Comparison of ENCODE assay signal across 1 cellular context in genomic region chr19:17575871-17576757, GRCh38.
TF ChIP-seq lines count a peak whose summit lies in the region.

No MANE protein-coding gene starts in this region.

TF ChIP-seq in GM23338, 12 proteins besides CTCF, POLR2A, EP300 and RAD21 (continued from another document):
- TF ChIP-seq, protein P1, sequence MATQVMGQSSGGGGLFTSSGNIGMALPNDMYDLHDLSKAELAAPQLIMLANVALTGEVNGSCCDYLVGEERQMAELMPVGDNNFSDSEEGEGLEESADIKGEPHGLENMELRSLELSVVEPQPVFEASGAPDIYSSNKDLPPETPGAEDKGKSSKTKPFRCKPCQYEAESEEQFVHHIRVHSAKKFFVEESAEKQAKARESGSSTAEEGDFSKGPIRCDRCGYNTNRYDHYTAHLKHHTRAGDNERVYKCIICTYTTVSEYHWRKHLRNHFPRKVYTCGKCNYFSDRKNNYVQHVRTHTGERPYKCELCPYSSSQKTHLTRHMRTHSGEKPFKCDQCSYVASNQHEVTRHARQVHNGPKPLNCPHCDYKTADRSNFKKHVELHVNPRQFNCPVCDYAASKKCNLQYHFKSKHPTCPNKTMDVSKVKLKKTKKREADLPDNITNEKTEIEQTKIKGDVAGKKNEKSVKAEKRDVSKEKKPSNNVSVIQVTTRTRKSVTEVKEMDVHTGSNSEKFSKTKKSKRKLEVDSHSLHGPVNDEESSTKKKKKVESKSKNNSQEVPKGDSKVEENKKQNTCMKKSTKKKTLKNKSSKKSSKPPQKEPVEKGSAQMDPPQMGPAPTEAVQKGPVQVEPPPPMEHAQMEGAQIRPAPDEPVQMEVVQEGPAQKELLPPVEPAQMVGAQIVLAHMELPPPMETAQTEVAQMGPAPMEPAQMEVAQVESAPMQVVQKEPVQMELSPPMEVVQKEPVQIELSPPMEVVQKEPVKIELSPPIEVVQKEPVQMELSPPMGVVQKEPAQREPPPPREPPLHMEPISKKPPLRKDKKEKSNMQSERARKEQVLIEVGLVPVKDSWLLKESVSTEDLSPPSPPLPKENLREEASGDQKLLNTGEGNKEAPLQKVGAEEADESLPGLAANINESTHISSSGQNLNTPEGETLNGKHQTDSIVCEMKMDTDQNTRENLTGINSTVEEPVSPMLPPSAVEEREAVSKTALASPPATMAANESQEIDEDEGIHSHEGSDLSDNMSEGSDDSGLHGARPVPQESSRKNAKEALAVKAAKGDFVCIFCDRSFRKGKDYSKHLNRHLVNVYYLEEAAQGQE (IDR thresholded peaks at IDR 0.05; ENCODE audit: unreplicated experiment), result no peak
- TF ChIP-seq JUNB (IDR thresholded peaks at IDR 0.05; ENCODE audit: unreplicated experiment), result no peak
- TF ChIP-seq STAT1 (IDR thresholded peaks at IDR 0.05; ENCODE audit: unreplicated experiment), result no peak
- no peak for TF ChIP-seq ZNF114 (CRISPR knock-in tag; IDR thresholded peaks at IDR 0.05)
- TF ChIP-seq ETS1 (IDR thresholded peaks at IDR 0.05), result no peak
- TF ChIP-seq EZH2 (IDR thresholded peaks at IDR 0.05; ENCODE audit: low read depth, unreplicated experiment), result no peak
- TF ChIP-seq EZH2phosphoT487 (IDR thresholded peaks at IDR 0.05; ENCODE audit: unreplicated experiment), result no peak
